Comparison of ENCODE assay signal across 8 cellular contexts in the genomic region with DNA sequence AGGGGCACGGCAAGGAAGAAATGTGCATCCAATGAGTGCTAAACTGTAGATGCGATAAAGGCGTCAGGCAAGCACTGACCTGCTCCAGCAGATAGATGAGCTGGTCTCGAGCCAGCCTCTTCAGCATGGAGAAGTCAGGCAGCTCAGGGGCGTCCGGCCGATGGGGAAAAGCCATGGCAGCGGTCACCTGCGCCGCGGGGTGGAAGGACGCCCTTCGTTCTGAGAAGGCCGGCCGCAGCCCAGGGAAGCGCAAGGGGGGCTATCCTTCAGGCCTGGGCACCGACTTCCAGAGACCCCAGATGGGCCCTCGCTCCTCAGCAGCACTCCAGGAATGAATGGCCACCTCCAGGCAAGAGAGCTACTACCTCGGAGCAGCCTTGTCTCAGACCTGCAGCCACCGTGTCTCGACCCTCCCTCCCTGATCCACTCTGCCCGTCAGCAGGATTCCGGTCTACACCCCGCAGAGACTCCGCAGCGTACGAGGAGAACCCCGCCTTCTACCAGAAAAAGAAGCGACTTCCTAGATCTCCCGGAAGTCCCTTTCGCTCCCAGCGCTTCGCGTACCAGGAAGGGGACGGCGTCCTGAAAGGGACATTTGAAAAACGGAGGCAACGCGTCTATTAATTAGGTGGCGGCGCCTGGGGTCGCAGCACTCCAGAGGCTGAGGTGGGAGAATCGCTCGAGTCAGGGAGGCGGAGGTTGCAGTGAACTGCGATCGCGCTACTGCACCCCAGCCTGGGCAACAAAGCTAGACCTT. TPM values are rescaled to one million over a fixed set of nuclear protein-coding genes. Genes with fewer than 3 reads are reported as not detected.
DNase-seq lines count a peak whose midpoint lies in the region; ATAC-seq and TF ChIP-seq lines count a peak whose summit lies in the region.

A gene (minus strand): TSS at position 520 of the 757 bp plus-strand sequence. CDS start 345 bp downstream, at position 175.

- H3K4me3 ChIP-seq in kidney epithelial cell (ENCODE audit: low read depth, low read length): peak within 1 kb of the TSS; percentile 64

- H3K27me3 ChIP-seq in kidney epithelial cell (ENCODE audit: control insufficient read depth, insufficient read depth, low read length): no peaks in the 10 kb centered on the region

- TF ChIP-seq POLR2A in GM18951 (IDR thresholded peaks at IDR 0.05; ENCODE audit: extremely low read depth, insufficient read depth, insufficient read length): peak; percentile 65

- no peak for TF ChIP-seq CTCF in kidney epithelial cell (IDR thresholded peaks at IDR 0.05; ENCODE audit: insufficient read depth, low read length, poor library complexity, severe bottlenecking)

- ATAC-seq in HG03342 (IDR thresholded peaks at IDR 0.05; ENCODE audit: unreplicated experiment): peak; percentile 60

- in situ Hi-C loops in ACHN (cut with HindIII; ENCODE audit: low pct_ligation_motif_present, low pct_unique_long_range_greater_than_20kb, low sequenced_read_pairs) (no loop called here), GM18951 (cut with MboI; ENCODE audit: low sequenced_read_pairs, unreplicated experiment) (no loop called here)

- DNase-seq in ACHN (peak; percentile 84), NCI-H446 (lab: John Stamatoyannopoulos, UW) (peak; percentile 52 to 82), cerebellum (ENCODE audit: low spot score) (peak; percentile 86), kidney epithelial cell (ENCODE audit: low read depth) (peak; percentile 50)
- DNase-seq in activated CD4-positive, CD25-positive, alpha-beta regulatory T cell treated with anti-CD3 and anti-CD28 coated beads, Interleukin-2, amount 50 U/mL, for 72 hours: peak; percentile 69
- peak; percentile 87 for DNase-seq in stimulated activated CD4-positive, alpha-beta T cell treated with anti-CD3 and anti-CD28 coated beads, Interleukin-15, amount 100 ng/mL, for 24 hours

- H3K36me3 ChIP-seq in kidney epithelial cell (ENCODE audit: control insufficient read depth, insufficient read depth, low read length): no peaks in the 10 kb centered on the region

RNA-seq across cellular contexts. Expression of the gene that starts here (rescaled TPM):
- 11.3 TPM for total RNA-seq in cerebellum
- total RNA-seq in kidney epithelial cell: 15.5 and 19.7 TPM in 2 replicates

Comparison
In these comparisons a context has a peak if more than half of its experiments do, and no peak if none do; other contexts are left out.
1. Peak in every context shown above with its lines: DNase-seq, ATAC-seq and H3K4me3 ChIP-seq.